In genomic region chr15:89441295-89441762, GRCh38 we compare ENCODE assay signal across 1 cellular context.
TF ChIP-seq lines count a peak whose summit lies in the region.

No MANE protein-coding gene starts in this region.

TF ChIP-seq in SK-N-SH, 30 proteins besides CTCF, POLR2A, EP300 and RAD21 (continued from another document):
- no peak for TF ChIP-seq USF1 (IDR thresholded peaks at IDR 0.05; ENCODE audit: borderline replicate concordance, low read depth)
- no peak for TF ChIP-seq RCOR1 (IDR thresholded peaks at IDR 0.05; ENCODE audit: low read length)
- no peak for TF ChIP-seq GABPA (IDR thresholded peaks at IDR 0.05; ENCODE audit: low read depth)
- TF ChIP-seq TEAD4 (IDR thresholded peaks at IDR 0.05; ENCODE audit: borderline replicate concordance, insufficient read depth), result no peak
- TF ChIP-seq REST (IDR thresholded peaks at IDR 0.05; ENCODE audit: low read depth, low read length), result no peak
TF ChIP-seq in SK-N-SH: peak in this region for 0.
